In the genomic region with DNA sequence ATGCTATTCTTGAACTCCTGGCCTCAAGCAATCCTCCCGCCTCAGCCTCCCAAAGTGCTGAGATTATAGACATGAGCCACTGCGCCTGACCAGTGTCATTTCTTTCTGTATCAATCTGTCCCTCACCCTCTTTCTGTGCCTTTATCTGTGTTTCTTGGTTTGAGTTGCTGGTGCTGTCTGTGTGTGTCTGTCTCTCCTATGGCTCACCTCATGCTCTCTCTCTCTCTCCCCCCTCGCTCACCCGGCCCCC, we compare ENCODE assay signal across 13 cellular contexts. TPM values are rescaled to one million over a fixed set of nuclear protein-coding genes. Genes with fewer than 3 reads are reported as not detected.
DNase-seq lines count a peak whose midpoint lies in the region; ATAC-seq and TF ChIP-seq lines count a peak whose summit lies in the region.
"Had no signal": no experiment of that assay in that cellular context is flagged by ENCODE, and none has a peak within 500 bp of the region (broad histone marks: within the 10 kb centered on the region; RNA-seq: fewer than 3 reads in every experiment).

No MANE protein-coding gene starts in this region.

- H3K36me3 Mint-ChIP-seq in CD4-positive, alpha-beta T cell (ENCODE audit: low read depth), result no peaks in the 10 kb centered on the region
- peaks cover 8% of the 10 kb centered on the region for H3K36me3 Mint-ChIP-seq in effector memory CD8-positive, alpha-beta T cell (ENCODE audit: insufficient read depth)
- H3K36me3 Mint-ChIP-seq: IgD-negative memory B cell had no signal

- no CpG with 5 or more reads among the region's 4 CpGs for WGBS in neuronal stem cell (ENCODE audit: extremely low coverage in 2 of 2, insufficient read length in 2 of 2, insufficient replicate concordance in 1 of 2), 2 donors

- no peak overlapping the region for H2BK5ac ChIP-seq in neuronal stem cell (ENCODE audit: low read length)

- no peak overlapping the region for H3K27ac Mint-ChIP-seq in CD4-positive, alpha-beta T cell
- no peak overlapping the region for H3K27ac Mint-ChIP-seq in effector memory CD8-positive, alpha-beta T cell

- no peak overlapping the region for H3K27ac ChIP-seq in CD4-positive, alpha-beta T cell (ENCODE audit: low read depth, low read length)
- H3K27ac ChIP-seq in HUES6 (ENCODE audit: low read depth, low read length), result peak overlapping the region; percentile 76; the same call in 1 of the 2 replicates
- H3K27ac ChIP-seq in neuronal stem cell (replicated peaks; ENCODE audit: low read length), result no peak overlapping the region

- intact Hi-C loops in CD4-positive, alpha-beta T cell (cut with DNase I, micrococcal nuclease), result no loop called here

- peak overlapping the region; percentile 29 for H4K8ac ChIP-seq in neuronal stem cell (ENCODE audit: low read depth, low read length)

- peak overlapping the region; percentile 17 for H3K9ac ChIP-seq in HUES6 (ENCODE audit: low read length)
- no peak overlapping the region for H3K9ac ChIP-seq in neuronal stem cell (ENCODE audit: low read depth, low read length, poor library complexity)

- no peak overlapping the region for H3K23ac ChIP-seq in neuronal stem cell (ENCODE audit: low read depth, low read length, poor library complexity)

- POLR2A ChIA-PET in CD4-positive, alpha-beta T cell (lab: Charles Lee), result no interaction called here

- peaks cover 34% of the 10 kb centered on the region for H3K27me3 Mint-ChIP-seq in CD4-positive, alpha-beta T cell
- H3K27me3 Mint-ChIP-seq in effector memory CD8-positive, alpha-beta T cell, result peaks cover 34 to 46% of the 10 kb centered on the region in 2 donors

- DNase-seq in CD4-positive, alpha-beta T cell, result no peak
- no peak for DNase-seq in effector memory CD8-positive, alpha-beta T cell
- DNase-seq in neuronal stem cell (ENCODE audit: low spot score) (no peak), NAMALWA (ENCODE audit: low spot score) (no peak), GDM1 (lab: John Stamatoyannopoulos, UW) (no peak), NCI-H187 (lab: John Stamatoyannopoulos, UW) (no peak)
- DNase-seq: effector CD4-positive, alpha-beta T cell had no signal

- H3K9me3 Mint-ChIP-seq in CD4-positive, alpha-beta T cell, result no peaks in the 10 kb centered on the region
- H3K9me3 Mint-ChIP-seq in effector memory CD8-positive, alpha-beta T cell, result no peaks in the 10 kb centered on the region
- H3K9me3 Mint-ChIP-seq: IgD-negative memory B cell had no signal

- H2AK5ac ChIP-seq in neuronal stem cell (ENCODE audit: low read depth, low read length), result no peak overlapping the region

- H4K91ac ChIP-seq in neuronal stem cell (ENCODE audit: low read depth, low read length, poor library complexity), result no peak overlapping the region

- no peaks in the 10 kb centered on the region for H3K9me3 ChIP-seq in CD4-positive, alpha-beta T cell (ENCODE audit: control insufficient read depth, low read length)
- no peaks in the 10 kb centered on the region for H3K9me3 ChIP-seq in HUES6 (ENCODE audit: control insufficient read depth, insufficient read depth, low read depth, low read length)
- H3K9me3 ChIP-seq in neuronal stem cell (replicated peaks in 1 of 2; ENCODE audit: control insufficient read depth in 2 of 2, insufficient read depth in 1 of 2, low read depth in 1 of 2, low read length in 2 of 2), result no peaks in the 10 kb centered on the region
- H3K9me3 ChIP-seq: tibial nerve had no signal

- no peak overlapping the region for H2BK120ac ChIP-seq in neuronal stem cell (ENCODE audit: low read depth, low read length)

- peak; percentile 75 for ATAC-seq in CD4-positive, alpha-beta T cell (ENCODE audit: poor library complexity)
- peak; percentile 53 for ATAC-seq in effector memory CD8-positive, alpha-beta T cell (replicated peaks)
- ATAC-seq in GM21367 (IDR thresholded peaks at IDR 0.05; ENCODE audit: unreplicated experiment), result no peak
- ATAC-seq: SK-N-SH treated with all-trans-retinoic acid at 6 μM for 48 hours had no signal

- no peak overlapping the region for H3K14ac ChIP-seq in neuronal stem cell (ENCODE audit: low read length)

- peak overlapping the region; percentile 98 for H2AFZ ChIP-seq in neuronal stem cell (ENCODE audit: low read length)

- peak overlapping the region; percentile 90 for H3K18ac ChIP-seq in neuronal stem cell (ENCODE audit: low read length)

- peak overlapping the region; percentile 8 for H2BK12ac ChIP-seq in neuronal stem cell (ENCODE audit: low read length)

- TF ChIP-seq CTCF in CD4-positive, alpha-beta T cell (IDR thresholded peaks at IDR 0.05), result no peak

- no peak overlapping the region for H3K4me3 Mint-ChIP-seq in CD4-positive, alpha-beta T cell
- H3K4me3 Mint-ChIP-seq in effector memory CD8-positive, alpha-beta T cell, result peak overlapping the region; percentile 3 to 32

- peak overlapping the region; percentile 92 for H2BK15ac ChIP-seq in neuronal stem cell (ENCODE audit: low read length)

- no peak overlapping the region for H3K4me2 ChIP-seq in neuronal stem cell (ENCODE audit: insufficient read depth, low read length, poor library complexity, severe bottlenecking)

- peak overlapping the region; percentile 17 for H3K4ac ChIP-seq in neuronal stem cell (ENCODE audit: low read length)

- peaks cover 20% of the 10 kb centered on the region for H3K4me1 ChIP-seq in HUES6 (ENCODE audit: control insufficient read depth, insufficient read depth, low read length)
- peaks cover 10 to 32% of the 10 kb centered on the region in 2 donors for H3K4me1 ChIP-seq in neuronal stem cell (ENCODE audit: control insufficient read depth in 2 of 2, insufficient read depth in 1 of 2, low read depth in 1 of 2, low read length in 2 of 2)

- no peaks in the 10 kb centered on the region for H3K79me1 ChIP-seq in neuronal stem cell (ENCODE audit: low read depth, low read length)

- no peaks in the 10 kb centered on the region for H3K27me3 ChIP-seq in CD4-positive, alpha-beta T cell (ENCODE audit: control insufficient read depth, insufficient read depth, low read length)
- no peaks in the 10 kb centered on the region for H3K27me3 ChIP-seq in HUES6 (ENCODE audit: control insufficient read depth, insufficient read depth, low read length)
- no peaks in the 10 kb centered on the region for H3K27me3 ChIP-seq in neuronal stem cell (ENCODE audit: control insufficient read depth in 3 of 3, insufficient read depth in 3 of 3, low read depth in 1 of 3, low read length in 3 of 3)
- H3K27me3 ChIP-seq: tibial nerve had no signal

- H3K4me3 ChIP-seq in HUES6 (ENCODE audit: low read depth, low read length) (peak overlapping the region; percentile 51), neuronal stem cell (ENCODE audit: low read length in 2 of 2) (peak overlapping the region in 1 of 2 donors; percentile 25)

- CTCF ChIA-PET in CD4-positive, alpha-beta T cell (lab: Charles Lee), result no interaction called here

- H3K36me3 ChIP-seq in HUES6 (ENCODE audit: control insufficient read depth, insufficient read depth, low read length) (peaks cover 13% of the 10 kb centered on the region), neuronal stem cell (replicated peaks in 1 of 2; ENCODE audit: control insufficient read depth in 2 of 2, insufficient read depth in 2 of 2, low read length in 2 of 2) (peaks cover 0 to 2% of the 10 kb centered on the region in 2 donors)

- peaks cover 16% of the 10 kb centered on the region for H3K4me1 Mint-ChIP-seq in CD4-positive, alpha-beta T cell (ENCODE audit: low read depth)
- H3K4me1 Mint-ChIP-seq in effector memory CD8-positive, alpha-beta T cell (ENCODE audit: low read depth in 2 of 2), result peaks cover 4 to 6% of the 10 kb centered on the region in 2 donors

RNA-seq across cellular contexts. Expression of a gene that starts 9.9 kb away (rescaled TPM):
- 10 to 100 TPM; 21.0 to 21.6 TPM for total RNA-seq in CD4-positive, alpha-beta T cell
- 14.0 TPM for polyA plus RNA-seq in neuronal stem cell (2013, experiment 1 of 2)
- 14.4 TPM for polyA plus RNA-seq in neuronal stem cell (2013, experiment 2 of 2)

RNA-seq across cellular contexts. Expression of a gene that starts 12.0 kb away (rescaled TPM):
- total RNA-seq in CD4-positive, alpha-beta T cell, result not detected
- polyA plus RNA-seq in neuronal stem cell (2013, experiment 1 of 2), result 5.9 TPM
- 5.6 TPM for polyA plus RNA-seq in neuronal stem cell (2013, experiment 2 of 2)
- total RNA-seq: NCI-H460, tibial nerve had no signal
- polyA plus RNA-seq: IgD-negative memory B cell had no signal

RNA-seq across cellular contexts. Expression of a gene that starts 13.1 kb away (rescaled TPM):
- 10 to 100 TPM; 63.3 to 65.0 TPM for total RNA-seq in CD4-positive, alpha-beta T cell
- polyA plus RNA-seq in neuronal stem cell (2013, experiment 1 of 2), result 58.0 TPM
- 59.5 TPM for polyA plus RNA-seq in neuronal stem cell (2013, experiment 2 of 2)

RNA-seq across cellular contexts. Expression of a gene that starts 26.3 kb away (rescaled TPM):
- 1 to 10 TPM; 4.1 to 4.7 TPM for total RNA-seq in CD4-positive, alpha-beta T cell
- 11.4 TPM for polyA plus RNA-seq in neuronal stem cell (2013, experiment 1 of 2)
- 11.5 TPM for polyA plus RNA-seq in neuronal stem cell (2013, experiment 2 of 2)

RNA-seq across cellular contexts. Expression of a gene that starts 38.5 kb away (rescaled TPM):
- total RNA-seq in CD4-positive, alpha-beta T cell, result not detected
- 0.11 TPM for polyA plus RNA-seq in neuronal stem cell (2013, experiment 1 of 2)
- 0.12 TPM for polyA plus RNA-seq in neuronal stem cell (2013, experiment 2 of 2)
- total RNA-seq: NCI-H460, tibial nerve had no signal
- polyA plus RNA-seq: IgD-negative memory B cell had no signal
